8 cellular contexts compared by ENCODE assay signal in the genomic region with DNA sequence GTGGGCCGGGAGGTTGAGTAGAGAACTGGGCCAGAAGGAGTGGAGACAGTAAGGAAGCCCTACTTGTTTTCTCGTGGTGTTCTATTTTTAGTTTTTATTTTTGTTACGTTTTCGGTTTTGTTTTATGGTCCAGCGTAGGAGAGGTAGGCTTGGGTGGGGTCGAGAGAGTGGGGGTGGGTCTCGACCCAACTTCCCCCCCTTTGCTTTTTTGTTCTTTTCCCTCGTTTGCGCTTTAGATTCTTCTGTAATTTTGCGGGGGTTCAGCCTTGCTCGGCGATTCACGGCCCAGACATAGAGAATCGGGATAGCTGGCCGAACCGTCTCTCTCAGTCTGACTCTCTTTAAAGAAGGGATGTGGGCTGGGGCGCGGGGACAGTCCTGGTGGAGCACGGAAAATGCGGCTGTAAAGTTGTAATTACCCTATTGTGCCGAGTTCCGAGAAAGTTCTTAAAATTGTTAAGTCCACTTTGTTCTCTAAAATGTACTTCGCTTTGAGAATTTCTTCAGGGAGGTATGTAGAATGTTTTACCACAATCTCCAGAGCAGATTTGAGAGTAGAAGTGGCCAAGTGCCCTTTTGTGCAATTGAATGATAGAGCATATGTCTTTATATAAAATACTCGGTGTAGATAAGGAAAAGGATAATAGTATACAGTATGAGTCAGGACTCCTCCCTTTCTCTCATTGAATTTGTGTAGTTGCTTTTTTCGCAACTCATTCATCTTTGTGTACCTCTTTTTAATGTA. TPM values are rescaled to one million over a fixed set of nuclear protein-coding genes. Genes with fewer than 3 reads are reported as not detected.
A peak's percentile ranks its signal among the peaks of the same experiment; 100 is the strongest.
DNase-seq lines count a peak whose midpoint lies in the region; ATAC-seq lines count a peak whose summit lies in the region.

No MANE protein-coding gene starts in this region.

- H3K18ac ChIP-seq in mesenchymal stem cell (ENCODE audit: low read depth in 1 of 2, low read length in 2 of 2): peak overlapping the region; percentile 97 to 100

- peak overlapping the region; percentile 76 for H3K9ac ChIP-seq in ES-I3 (ENCODE audit: low read depth, low read length)
- peak overlapping the region; percentile 99 for H3K9ac ChIP-seq in mesenchymal stem cell (ENCODE audit: low read length)

- peak overlapping the region; percentile 69 for H3K4me3 ChIP-seq in ectodermal cell (ENCODE audit: insufficient read depth, low read depth, low read length)
- peak overlapping the region; percentile 93 to 99 for H3K4me3 ChIP-seq in mesenchymal stem cell (ENCODE audit: insufficient read depth in 1 of 2, low read depth in 1 of 2, low read length in 2 of 2)

- peak overlapping the region; percentile 85 for H4K8ac ChIP-seq in mesenchymal stem cell (ENCODE audit: low read length)

- H3K36me3 ChIP-seq in ES-I3 (ENCODE audit: insufficient read depth, low read length) (no peaks in the 10 kb centered on the region), ectodermal cell (ENCODE audit: control insufficient read depth, insufficient read depth, low read length) (no peaks in the 10 kb centered on the region), mesenchymal stem cell (ENCODE audit: control insufficient read depth in 1 of 2, insufficient read depth in 2 of 2, low read depth in 1 of 2, low read length in 2 of 2) (no peaks in the 10 kb centered on the region)

- H3K27me3 ChIP-seq in ectodermal cell (ENCODE audit: control insufficient read depth, insufficient read depth, low read length, poor library complexity, severe bottlenecking): no peaks in the 10 kb centered on the region
- H3K27me3 ChIP-seq in mesenchymal stem cell (ENCODE audit: control insufficient read depth in 1 of 2, insufficient read depth in 1 of 2, low read length in 2 of 2): no peaks in the 10 kb centered on the region

- no peaks in the 10 kb centered on the region for H3K79me1 ChIP-seq in mesenchymal stem cell (replicated peaks; ENCODE audit: low read length, poor library complexity, severe bottlenecking)

- peak; percentile 12 for ATAC-seq in GM21825 (IDR thresholded peaks at IDR 0.05; ENCODE audit: unreplicated experiment)

- H2BK120ac ChIP-seq in mesenchymal stem cell (ENCODE audit: low read depth, low read length): peak overlapping the region; percentile 92

- peak overlapping the region; percentile 57 to 99 for H3K14ac ChIP-seq in mesenchymal stem cell (ENCODE audit: low read length in 2 of 2)

- no peaks in the 10 kb centered on the region; the same call in 1 of the 2 replicates for H3K4me1 ChIP-seq in ES-I3 (ENCODE audit: insufficient read depth, low read length)
- H3K4me1 ChIP-seq in ectodermal cell (ENCODE audit: control insufficient read depth, insufficient read depth, low read length): peaks cover 10% of the 10 kb centered on the region
- no peaks in the 10 kb centered on the region for H3K4me1 ChIP-seq in mesenchymal stem cell (ENCODE audit: control insufficient read depth, insufficient read depth, low read depth, low read length)

- no peak overlapping the region for H4K91ac ChIP-seq in mesenchymal stem cell (ENCODE audit: low read length)

- H2AFZ ChIP-seq in mesenchymal stem cell (ENCODE audit: low read depth, low read length): no peak overlapping the region

- peak overlapping the region; percentile 90 for H2BK5ac ChIP-seq in mesenchymal stem cell (ENCODE audit: low read depth, low read length, poor library complexity, severe bottlenecking)

- H3K9me3 ChIP-seq in ES-I3 (ENCODE audit: control insufficient read depth, insufficient read depth, low read length): no peaks in the 10 kb centered on the region
- H3K9me3 ChIP-seq in ectodermal cell (ENCODE audit: control insufficient read depth, low read length): no peaks in the 10 kb centered on the region
- H3K9me3 ChIP-seq in mesenchymal stem cell (ENCODE audit: control insufficient read depth, low read length): no peaks in the 10 kb centered on the region

- peak overlapping the region; percentile 59 for H2AK5ac ChIP-seq in mesenchymal stem cell (ENCODE audit: low read length, severe bottlenecking)

- H2BK15ac ChIP-seq in mesenchymal stem cell (ENCODE audit: low read depth, poor library complexity, severe bottlenecking): no peak overlapping the region

- H3K27ac ChIP-seq in ectodermal cell (ENCODE audit: insufficient read depth, low read depth, low read length, poor library complexity, severe bottlenecking): peak overlapping the region; percentile 99
- H3K27ac ChIP-seq in mesenchymal stem cell (ENCODE audit: low read length, poor library complexity, severe bottlenecking): peak overlapping the region; percentile 94

- no peak overlapping the region for H2BK12ac ChIP-seq in mesenchymal stem cell (ENCODE audit: low read length in 2 of 2)

- DNase-seq in LoVo (ENCODE audit: low spot score) (peak; percentile 36), mesenchymal stem cell (peak; percentile 47)
- peak; percentile 28 for DNase-seq in activated CD4-positive, alpha-beta T cell treated with anti-CD3 and anti-CD28 coated beads, Interleukin-2, amount 50 U/mL, for 1 hour
- peak; percentile 18 to 19 for DNase-seq in stimulated activated CD8-positive, alpha-beta memory T cell treated with anti-CD3 and anti-CD28 coated beads, Interleukin-2, amount 100 ng/mL, for 48 hours (ENCODE audit: low read depth in 2 of 2)
- no peak for DNase-seq in effector CD4-positive, alpha-beta T cell

- 1% methylated on average over 25 of the region's 25 CpGs for WGBS in ectodermal cell, 2 experiments
- under 1% methylated on average over 23 of the region's 25 CpGs for WGBS in mesenchymal stem cell

- H3K23ac ChIP-seq in mesenchymal stem cell (ENCODE audit: low read length in 2 of 2): peak overlapping the region in 1 of 2 experiments; percentile 34

- H3K4ac ChIP-seq in mesenchymal stem cell (ENCODE audit: low read depth in 1 of 2, low read length in 2 of 2): peak overlapping the region in 1 of 2 experiments; percentile 92

- peak overlapping the region; percentile 63 for H3K4me2 ChIP-seq in mesenchymal stem cell (ENCODE audit: low read length, poor library complexity, severe bottlenecking)

RNA-seq across cellular contexts. Expression of gene DMTF1, which starts 0.8 kb away (rescaled TPM):
- polyA plus RNA-seq in ectodermal cell (2013, experiment 1 of 4): 116 TPM
- 125 TPM for polyA plus RNA-seq in ectodermal cell (2013, experiment 2 of 4)
- 111 TPM for polyA plus RNA-seq in ectodermal cell (2013, experiment 3 of 4)
- polyA plus RNA-seq in ectodermal cell (2013, experiment 4 of 4): 110 TPM
- 36.8 TPM for polyA plus RNA-seq in mesenchymal stem cell (2013, experiment 1 of 2)
- 34.2 TPM for polyA plus RNA-seq in mesenchymal stem cell (2013, experiment 2 of 2)
